Comparison of ENCODE assay signal across 10 cellular contexts in the genomic region with DNA sequence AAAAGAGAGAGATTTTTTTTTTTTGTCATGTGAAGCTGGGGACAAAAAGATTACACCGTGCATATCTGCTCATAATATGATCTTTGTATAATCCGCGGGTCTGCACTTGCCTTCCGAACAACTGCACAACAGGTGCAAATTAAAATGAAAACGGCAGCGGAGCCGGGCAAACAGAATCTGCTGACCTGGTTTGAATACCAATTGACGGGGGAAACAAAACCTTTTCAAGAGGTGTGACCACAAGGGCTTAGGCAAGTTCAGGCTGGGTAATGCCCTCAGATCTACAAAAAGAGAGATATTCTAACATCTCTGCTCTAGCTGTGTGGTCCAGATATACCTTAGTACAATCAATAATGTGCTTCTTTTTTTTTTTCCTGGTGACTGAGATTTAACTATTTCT.
DNase-seq lines count a peak whose midpoint lies in the region; ATAC-seq and TF ChIP-seq lines count a peak whose summit lies in the region.
"Had no signal": no experiment of that assay in that cellular context is flagged by ENCODE, and none has a peak within 500 bp of the region (broad histone marks: within the 10 kb centered on the region; RNA-seq: fewer than 3 reads in every experiment).

No MANE protein-coding gene starts in this region.

- H3K36me3 Mint-ChIP-seq in nephron progenitor cell (ENCODE audit: low read depth) = peaks cover 35% of the 10 kb centered on the region

- no peaks in the 10 kb centered on the region for H3K9me2 ChIP-seq in OCI-LY1 (ENCODE audit: low read depth, low read length)

- peak; percentile 46 for ATAC-seq in HG02798 (IDR thresholded peaks at IDR 0.05; ENCODE audit: poor library complexity, unreplicated experiment)
- ATAC-seq in GM19397 (IDR thresholded peaks at IDR 0.05; ENCODE audit: unreplicated experiment) = no peak

- H3K4me1 ChIP-seq in OCI-LY1 (ENCODE audit: insufficient read depth, low read length, severe bottlenecking) = peaks cover 81% of the 10 kb centered on the region
- peaks cover 22% of the 10 kb centered on the region; the same call in 1 of the 2 replicates for H3K4me1 ChIP-seq in iPS-20b (ENCODE audit: insufficient read depth, low read length)
- peaks cover 0 to 45% (median 31%) of the 10 kb centered on the region in 5 donors for H3K4me1 ChIP-seq in subcutaneous abdominal adipose tissue (ENCODE audit: control insufficient read depth in 5 of 5, insufficient read depth in 5 of 5, low read length in 5 of 5)

- H3K4me3 ChIP-seq in OCI-LY1 (ENCODE audit: low read depth, low read length, poor library complexity, severe bottlenecking) (peak overlapping the region; percentile 53), iPS-20b (ENCODE audit: low read length) (peak overlapping the region; percentile 36; the same call in 1 of the 2 replicates), subcutaneous abdominal adipose tissue (ENCODE audit: low read depth in 1 of 5, low read length in 5 of 5) (no peak overlapping the region)

- H3K36me3 ChIP-seq in OCI-LY1 (ENCODE audit: insufficient read depth, low read length) (peaks cover 27% of the 10 kb centered on the region), iPS-20b (ENCODE audit: insufficient read depth, low read depth, low read length) (no peaks in the 10 kb centered on the region), subcutaneous abdominal adipose tissue (ENCODE audit: control insufficient read depth in 5 of 5, insufficient read depth in 5 of 5, low read length in 5 of 5) (peaks cover 6 to 24% (median 20%) of the 10 kb centered on the region in 5 donors)

- no peak for TF ChIP-seq CTCF in OCI-LY1 (IDR thresholded peaks at IDR 0.05; ENCODE audit: low read length)
- TF ChIP-seq CTCF in nephron progenitor cell (IDR thresholded peaks at IDR 0.05) = no peak

- H2AFZ ChIP-seq in OCI-LY1 (ENCODE audit: low read length) = no peak overlapping the region

- DNase-seq in nephron progenitor cell = no peak
- DNase-seq in HK-2 (ENCODE audit: unreplicated experiment) = no peak
- no peak for DNase-seq in activated CD4-positive, alpha-beta T cell treated with anti-CD3 and anti-CD28 coated beads, Interleukin-2, amount 50 U/mL, for 1 hour
- DNase-seq: GDM1 had no signal

- no peaks in the 10 kb centered on the region for H3F3A ChIP-seq in OCI-LY1 (ENCODE audit: insufficient read depth, low read length)

- H3K9me3 ChIP-seq in OCI-LY1 (ENCODE audit: low read length) (no peaks in the 10 kb centered on the region), iPS-20b (ENCODE audit: insufficient read depth, low read depth, low read length) (no peaks in the 10 kb centered on the region), subcutaneous abdominal adipose tissue (ENCODE audit: control insufficient read depth in 5 of 5, low read length in 5 of 5) (no peaks in the 10 kb centered on the region)

- H3K4me1 Mint-ChIP-seq in nephron progenitor cell = peaks cover 18% of the 10 kb centered on the region

- peak overlapping the region; percentile 76 for H3K4me2 ChIP-seq in OCI-LY1 (ENCODE audit: low read length)

- 0 out of 2 replicates have a peak, but pooled peaks cover 7% of the 10 kb centered on the region for H3K79me2 ChIP-seq in OCI-LY1 (ENCODE audit: insufficient read depth, low read length)

- no peak overlapping the region for H3K27ac Mint-ChIP-seq in nephron progenitor cell
- H3K27ac Mint-ChIP-seq: activated T-helper 1 cell treated with anti-CD3 and anti-CD28 coated beads, Interleukin-12 subunit alpha, Interleukin-12 subunit beta, Interleukin-2, Interleukin-4 antibody, amounts not matched to agents 30 ng/mL and 10 ng/mL and 1 ng/mL, durations not matched to agents 14 hours and 24 hours and 36 hours had no signal

- no peaks in the 10 kb centered on the region for H3K27me3 Mint-ChIP-seq in nephron progenitor cell (ENCODE audit: low read depth, poor library complexity)

- H3K27ac ChIP-seq in OCI-LY1 (ENCODE audit: low read depth, low read length, poor library complexity, severe bottlenecking) = peak overlapping the region; percentile 94
- no peak overlapping the region for H3K27ac ChIP-seq in iPS-20b (ENCODE audit: low read length)
- H3K27ac ChIP-seq in subcutaneous abdominal adipose tissue (ENCODE audit: low read depth, low read length) = peak overlapping the region; percentile 31

- no peak overlapping the region for H3K4me3 Mint-ChIP-seq in nephron progenitor cell
- H3K4me3 Mint-ChIP-seq: activated T-helper 1 cell treated with anti-CD3 and anti-CD28 coated beads, Interleukin-12 subunit alpha, Interleukin-12 subunit beta, Interleukin-2, Interleukin-4 antibody, amounts not matched to agents 30 ng/mL and 10 ng/mL and 1 ng/mL, durations not matched to agents 14 hours and 24 hours and 36 hours had no signal

- H4K20me1 ChIP-seq in OCI-LY1 (ENCODE audit: insufficient read depth, low read length) = no peaks in the 10 kb centered on the region

- peak overlapping the region; percentile 70 for H3K9ac ChIP-seq in OCI-LY1 (ENCODE audit: low read length)
- no peak overlapping the region for H3K9ac ChIP-seq in iPS-20b (ENCODE audit: low read depth, low read length)
- peak overlapping the region in 2 of 5 donors; percentile 48 to 56 for H3K9ac ChIP-seq in subcutaneous abdominal adipose tissue (ENCODE audit: low read length in 5 of 5)

- no peaks in the 10 kb centered on the region for H3K9me3 Mint-ChIP-seq in nephron progenitor cell
- H3K9me3 Mint-ChIP-seq: activated T-helper 1 cell treated with anti-CD3 and anti-CD28 coated beads, Interleukin-12 subunit alpha, Interleukin-12 subunit beta, Interleukin-2, Interleukin-4 antibody, amounts not matched to agents 30 ng/mL and 10 ng/mL and 1 ng/mL, durations not matched to agents 14 hours and 24 hours and 36 hours had no signal

- no peaks in the 10 kb centered on the region for H3K27me3 ChIP-seq in OCI-LY1 (ENCODE audit: insufficient read depth, low read length)
- no peaks in the 10 kb centered on the region for H3K27me3 ChIP-seq in iPS-20b (ENCODE audit: insufficient read depth, low read length)
- H3K27me3 ChIP-seq in subcutaneous abdominal adipose tissue (ENCODE audit: control insufficient read depth in 5 of 5, insufficient read depth in 4 of 5, low read length in 5 of 5) = no peaks in the 10 kb centered on the region

Comparison
In these comparisons a context has a peak if more than half of its experiments do, and no peak if none do; other contexts are left out.
1. H3K4me3 ChIP-seq: peak in OCI-LY1 (single experiment) and iPS-20b (single experiment); none in subcutaneous abdominal adipose tissue (0 of 5).